In the genomic region with DNA sequence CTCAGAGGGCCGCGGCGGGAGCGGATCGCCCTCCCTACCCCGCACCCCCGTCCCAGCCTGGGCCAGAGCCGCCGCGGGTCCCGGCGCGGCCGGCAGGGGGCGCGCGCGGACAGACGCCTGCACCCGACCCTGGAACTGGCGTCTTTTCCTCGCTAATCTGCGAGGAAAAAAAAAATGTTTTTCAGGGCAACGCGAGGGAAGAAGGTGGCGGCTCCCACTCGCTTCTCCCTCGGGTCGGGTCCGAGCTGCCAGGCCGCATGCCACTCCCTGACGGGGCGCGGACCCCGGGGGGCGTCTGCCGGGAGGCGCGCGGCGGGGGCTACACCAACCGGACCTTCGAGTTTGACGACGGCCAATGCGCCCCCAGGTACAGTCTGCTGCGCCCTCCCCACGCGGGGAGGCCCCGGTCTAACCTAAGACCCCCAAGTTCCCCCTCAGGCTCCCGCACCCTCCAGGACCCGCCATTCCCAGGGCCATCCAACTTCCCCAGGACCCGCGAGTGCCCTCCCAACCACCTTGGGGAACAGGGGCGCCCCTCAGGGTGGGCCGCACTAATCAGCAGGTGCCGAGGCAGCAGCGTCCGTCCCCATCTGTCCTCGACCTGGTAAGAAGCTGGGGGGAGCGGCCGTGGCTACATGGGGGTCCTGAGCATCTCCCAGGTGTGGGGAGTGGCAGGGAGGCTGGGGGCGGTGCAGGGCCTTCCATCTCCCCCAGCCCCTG, we compare ENCODE assay signal across 8 cellular contexts. TPM values are rescaled to one million over a fixed set of nuclear protein-coding genes. Genes with fewer than 3 reads are reported as not detected.
DNase-seq lines count a peak whose midpoint lies in the region; ATAC-seq and TF ChIP-seq lines count a peak whose summit lies in the region.

A gene (plus strand): TSS at position 184 of the 720 bp plus-strand sequence. CDS start 74 bp downstream, at position 258.

- DNase-seq in NT2/D1 (ENCODE audit: low read depth, low spot score), result peak; percentile 23
- DNase-seq in activated T-helper 1 cell treated with Interleukin-2 at 50 U/mL for 16 hours (ENCODE audit: low read depth), result peak; percentile 19
- DNase-seq in foreskin fibroblast, result peak; percentile 24 to 79
- peak; percentile 63 to 88 (median 75) for DNase-seq in ovary

- H3K4me3 ChIP-seq in ACC112 (ENCODE audit: low read depth, low read length), result peak within 1 kb of the TSS; percentile 44
- H3K4me3 ChIP-seq in NT2/D1 (ENCODE audit: insufficient read length, low read depth), result peak within 1 kb of the TSS; percentile 40
- H3K4me3 ChIP-seq in foreskin fibroblast (ENCODE audit: low read depth in 1 of 2, low read length in 2 of 2), result no peak within 1 kb of the TSS
- peak within 1 kb of the TSS; percentile 25 for H3K4me3 ChIP-seq in ovary

- H3K4me1 ChIP-seq in ACC112 (ENCODE audit: control insufficient read depth, insufficient read depth, low read length, unreplicated experiment) (no peaks in the 10 kb centered on the region), NT2/D1 (ENCODE audit: insufficient read depth, insufficient read length) (peaks cover 3% of the 10 kb centered on the region), ovary (ENCODE audit: insufficient read depth) (peaks cover 14% of the 10 kb centered on the region)

- no peaks in the 10 kb centered on the region for H3K36me3 ChIP-seq in ACC112 (ENCODE audit: insufficient read depth, low read length)
- H3K36me3 ChIP-seq in NT2/D1 (ENCODE audit: insufficient read depth, insufficient read length, low read length), result no peaks in the 10 kb centered on the region
- H3K36me3 ChIP-seq in ovary, result no peaks in the 10 kb centered on the region

- 4 to 16% (median 6%) methylated on average over 27 to 63 of the region's 63 CpGs for WGBS in ovary, 3 donors

- TF ChIP-seq CTCF in GM12873 (IDR thresholded peaks at IDR 0.05; ENCODE audit: insufficient read depth, low read depth, low read length, missing control alignments) (peak; percentile 78), foreskin fibroblast (IDR thresholded peaks at IDR 0.05; ENCODE audit: low read depth, low read length) (peak; percentile 70), ovary (IDR thresholded peaks at IDR 0.05) (peak; percentile 80 to 98 (median 82))

- H2AFZ ChIP-seq in ACC112 (ENCODE audit: low read length, unreplicated experiment), result no peak within 1 kb of the TSS

- no peaks in the 10 kb centered on the region for H3K79me2 ChIP-seq in ACC112 (ENCODE audit: control insufficient read depth, insufficient read depth, low read length, unreplicated experiment)

- no peak for TF ChIP-seq POLR2A in ovary (IDR thresholded peaks at IDR 0.05)

- intact Hi-C loops in ovary (cut with DNase I), result loop anchor here in 3 of 4 donors (5.0 to 10.0 kb wide), 5 partner anchors 95 to 423 kb away; a partner anchor contains a TSS

- H3K27me3 ChIP-seq in ACC112 (ENCODE audit: insufficient read depth, low read length), result peaks cover 17% of the 10 kb centered on the region
- H3K27me3 ChIP-seq in NT2/D1 (ENCODE audit: insufficient read depth, insufficient read length), result peaks cover 25% of the 10 kb centered on the region
- H3K27me3 ChIP-seq in ovary, result no peaks in the 10 kb centered on the region

- H3K9ac ChIP-seq in NT2/D1 (ENCODE audit: insufficient read length, low read depth), result peak within 1 kb of the TSS; percentile 70

- H3K27ac ChIP-seq in ACC112 (ENCODE audit: low read depth, low read length) (no peak within 1 kb of the TSS), ovary (peak within 1 kb of the TSS; percentile 9 to 47)

- TF ChIP-seq EP300 in ovary (IDR thresholded peaks at IDR 0.05), result no peak

- H3K9me3 ChIP-seq in NT2/D1 (ENCODE audit: insufficient read depth, low read length) (no peaks in the 10 kb centered on the region), ovary (no peaks in the 10 kb centered on the region)

- no peak for ATAC-seq in GM19328 (IDR thresholded peaks at IDR 0.05; ENCODE audit: unreplicated experiment)
- ATAC-seq in HG03045 (IDR thresholded peaks at IDR 0.05; ENCODE audit: unreplicated experiment), result no peak

RNA-seq across cellular contexts. Expression of the gene that starts here (rescaled TPM):
- 10 to 100 TPM in 2 of 7 donors, 1 to 10 TPM in 4, under 1 TPM in 1; 0.83 to 12.0 (median 6.4) TPM for total RNA-seq in ovary
- 1 to 10 TPM; 1.9 to 2.0 TPM for polyA plus RNA-seq in ovary

Comparison
In these comparisons a context has a peak if more than half of its experiments do, and no peak if none do; other contexts are left out.
1. H3K4me3 ChIP-seq: peak in ACC112 (single experiment), NT2/D1 (single experiment) and ovary (single experiment); none in foreskin fibroblast (0 of 2).
2. DNase-seq: peak in every context shown above with its lines; median percentile 75 in ovary; 52 in foreskin fibroblast; 23 in NT2/D1; 19 in activated T-helper 1 cell treated with Interleukin-2 at 50 U/mL for 16 hours.
3. Peak in every context shown above with its lines, with median percentiles within 50 percentile points of each other: CTCF ChIP-seq.